9 cellular contexts compared by ENCODE assay signal in genomic region chr1:153968400-153968799, GRCh38. TPM values are rescaled to one million over a fixed set of nuclear protein-coding genes. Genes with fewer than 3 reads are reported as not detected.
DNase-seq lines count a peak whose midpoint lies in the region; ATAC-seq and TF ChIP-seq lines count a peak whose summit lies in the region.
"Had no signal": no experiment of that assay in that cellular context is flagged by ENCODE, and none has a peak within 500 bp of the region (broad histone marks: within the 10 kb centered on the region; RNA-seq: fewer than 3 reads in every experiment).

No MANE protein-coding gene starts in this region.

- H2AFZ ChIP-seq in DND-41 (ENCODE audit: low read depth, low read length) (peak overlapping the region; percentile 85; the same call in 1 of the 2 replicates), OCI-LY3 (ENCODE audit: low read depth, low read length) (no peak overlapping the region)

- peak overlapping the region; percentile 69 for H3K9ac ChIP-seq in DND-41 (ENCODE audit: low read depth, low read length)
- H3K9ac ChIP-seq in OCI-LY3 (ENCODE audit: low read length), result peak overlapping the region; percentile 88; the same call in 1 of the 2 replicates

- H3K27me3 ChIP-seq in DND-41 (ENCODE audit: insufficient read depth, low read length, poor library complexity) (no peaks in the 10 kb centered on the region), OCI-LY3 (ENCODE audit: low read depth, low read length) (no peaks in the 10 kb centered on the region)
- H3K27me3 ChIP-seq: adrenal gland had no signal

- ATAC-seq in DND-41 (ENCODE audit: insufficient read depth, low read depth), result no peak
- no peak for ATAC-seq in HG03520 (IDR thresholded peaks at IDR 0.05; ENCODE audit: unreplicated experiment)
- ATAC-seq in HG03108 (IDR thresholded peaks at IDR 0.05; ENCODE audit: unreplicated experiment), result no peak

- H3K9me3 ChIP-seq in DND-41 (ENCODE audit: insufficient read depth, low read length, severe bottlenecking), result no peaks in the 10 kb centered on the region
- no peaks in the 10 kb centered on the region for H3K9me3 ChIP-seq in OCI-LY3 (ENCODE audit: insufficient read depth, low read length)
- H3K9me3 ChIP-seq: adrenal gland had no signal

- H3K36me3 ChIP-seq in DND-41 (ENCODE audit: insufficient read depth, low read length), result peaks cover 3% of the 10 kb centered on the region
- H3K36me3 ChIP-seq in OCI-LY3 (replicated peaks; ENCODE audit: low read depth, low read length), result peaks cover 20% of the 10 kb centered on the region

- H3K79me2 ChIP-seq in DND-41 (ENCODE audit: insufficient read depth, low read length) (peaks cover 46% of the 10 kb centered on the region), OCI-LY3 (ENCODE audit: low read length) (peaks cover 26% of the 10 kb centered on the region)

- intact Hi-C loops in posterior vena cava (cut with DNase I), result no loop called here

- TF ChIP-seq CTCF in DND-41 (IDR thresholded peaks at IDR 0.05; ENCODE audit: borderline replicate concordance, extremely low read depth, low read length, poor library complexity, severe bottlenecking) (no peak), OCI-LY3 (IDR thresholded peaks at IDR 0.05; ENCODE audit: low read depth, low read length) (no peak), epithelial cell of esophagus (IDR thresholded peaks at IDR 0.05; ENCODE audit: insufficient read depth, low read depth, low read length, missing control alignments) (no peak)

- H3K4me1 ChIP-seq in DND-41 (ENCODE audit: insufficient read depth, low read length) (peaks cover 64% of the 10 kb centered on the region), OCI-LY3 (ENCODE audit: low read length) (peaks cover 37% of the 10 kb centered on the region)

- peak overlapping the region; percentile 93 for H3K4me2 ChIP-seq in DND-41 (ENCODE audit: insufficient read depth, low read length)
- peak overlapping the region; percentile 93 for H3K4me2 ChIP-seq in OCI-LY3 (ENCODE audit: low read length)

- no peak for DNase-seq in DND-41
- no peak for DNase-seq in epithelial cell of esophagus (ENCODE audit: low read depth)
- DNase-seq in posterior vena cava (ENCODE audit: low spot score), result peak; percentile 74
- no peak for DNase-seq in NCI-H526 treated with DMSO at 0.1 percent for 48 hours (lab: John Stamatoyannopoulos, UW)
- DNase-seq in cerebellar nuclear complex (lab: John Stamatoyannopoulos, UW), result no peak

- H3K27ac ChIP-seq in DND-41 (ENCODE audit: low read length), result peak overlapping the region; percentile 92
- H3K27ac ChIP-seq in OCI-LY3 (ENCODE audit: low read length), result no peak overlapping the region

- H3K4me3 ChIP-seq in DND-41 (ENCODE audit: low read depth in 1 of 2, low read length in 2 of 2) (peak overlapping the region; percentile 65 to 81; a peak in 3 of 4 replicates), OCI-LY3 (ENCODE audit: low read length) (peak overlapping the region; percentile 83), epithelial cell of esophagus (ENCODE audit: low read length) (peak overlapping the region; percentile 75)

- no peaks in the 10 kb centered on the region for H4K20me1 ChIP-seq in DND-41 (ENCODE audit: insufficient read depth, low read length)
- H4K20me1 ChIP-seq in OCI-LY3 (ENCODE audit: insufficient read depth, low read length), result no peaks in the 10 kb centered on the region

RNA-seq across cellular contexts. Expression of gene CREB3L4, which starts 0.7 kb away (rescaled TPM):
- 1 to 10 TPM; 3.2 to 5.3 TPM for total RNA-seq in posterior vena cava

RNA-seq across cellular contexts. Expression of gene SLC39A1, which starts 5.1 kb away (rescaled TPM):
- 10 to 100 TPM; 76.5 to 79.5 TPM for total RNA-seq in posterior vena cava

RNA-seq across cellular contexts. Expression of gene JTB, which starts 9.1 kb away (rescaled TPM):
- 10 to 100 TPM; 77.5 to 78.2 TPM for total RNA-seq in posterior vena cava

RNA-seq across cellular contexts. Expression of gene CRTC2, which starts 10.0 kb away (rescaled TPM):
- total RNA-seq in posterior vena cava, result 10 to 100 TPM; 26.6 to 31.0 TPM

RNA-seq across cellular contexts. Expression of gene RAB13, which starts 17.7 kb away (rescaled TPM):
- total RNA-seq in posterior vena cava, result 100 to 1,000 TPM; 144 to 149 TPM
